Comparison of ENCODE assay signal across 22 cellular contexts in genomic region chr20:20831794-20832193, GRCh38.
A peak's percentile ranks its signal among the peaks of the same experiment; 100 is the strongest.
DNase-seq lines count a peak whose midpoint lies in the region; ATAC-seq, FAIRE-seq and TF ChIP-seq lines count a peak whose summit lies in the region.
"Had no signal": no experiment of that assay in that cellular context is flagged by ENCODE, and none has a peak within 500 bp of the region (broad histone marks: within the 10 kb centered on the region; RNA-seq: fewer than 3 reads in every experiment).

No MANE protein-coding gene starts in this region.

- CTCF ChIA-PET in A549 (lab: Yijun Ruan, JAX) (interaction anchor here (0.8 to 9.7 kb wide), 6 partner anchors 10 to 675 kb away, joined by 3 to 199 read pairs (median 3); no protein-coding TSS in a partner anchor), WTC11 (lab: Charles Lee) (interaction anchor here (1.5 to 1.6 kb wide), 2 partner anchors 12 to 673 kb away, joined by 5 to 7 read pairs; no protein-coding TSS in a partner anchor)

- no peak for TF ChIP-seq CTCF in A549 (IDR thresholded peaks at IDR 0.05)
- no peak for TF ChIP-seq CTCF in WTC11 (IDR thresholded peaks at IDR 0.05)
- no peak for TF ChIP-seq CTCF in coronary artery (IDR thresholded peaks at IDR 0.05)
- no peak for TF ChIP-seq CTCF in spleen (IDR thresholded peaks at IDR 0.05 in 8 of 11, conservative IDR thresholded peaks at IDR 0.05 in 3 of 11)

- H3K36me3 Mint-ChIP-seq in WTC11: peaks cover 32% of the 10 kb centered on the region
- H3K36me3 Mint-ChIP-seq: CD14-positive monocyte; CD4-positive, alpha-beta memory T cell; IgD-negative memory B cell had no signal

- no peak for ATAC-seq in A549
- no peak for ATAC-seq in WTC11
- ATAC-seq: HCT116, HepG2 had no signal

- peaks cover 0 to 49% (median 0%) of the 10 kb centered on the region in 7 donors for H3K27me3 ChIP-seq in spleen (replicated peaks in 1 of 7)
- H3K27me3 ChIP-seq: BLaER1 had no signal

- no peak for TF ChIP-seq RAD21 in A549 (conservative IDR thresholded peaks at IDR 0.05 in 1 of 2, IDR thresholded peaks at IDR 0.05 in 1 of 2)

- H3K27ac Mint-ChIP-seq in WTC11: no peak overlapping the region
- H3K27ac Mint-ChIP-seq: CD14-positive monocyte; CD4-positive, alpha-beta memory T cell; HFFc6; IgD-negative memory B cell had no signal

- TF ChIP-seq POLR2A in A549 (IDR thresholded peaks at IDR 0.05; ENCODE audit: low read length): no peak
- TF ChIP-seq POLR2A in spleen (IDR thresholded peaks at IDR 0.05): no peak

- H3K4me3 ChIP-seq in A549 (no peak overlapping the region), coronary artery (no peak overlapping the region), spleen (no peak overlapping the region)
- H3K4me3 ChIP-seq: BLaER1, GM23248 had no signal

- peak in 1 of 2 experiments; percentile 36 for DNase-seq in A549 (ENCODE audit: low read depth in 1 of 2, low spot score in 1 of 2)
- DNase-seq in HT1080 (ENCODE audit: low read depth): peak; percentile 26
- DNase-seq in WTC11 (ENCODE audit: low spot score): no peak
- DNase-seq in islet precursor cell: peak; percentile 59
- DNase-seq in coronary artery (ENCODE audit: low spot score): no peak
- DNase-seq in NCI-H2081 (lab: John Stamatoyannopoulos, UW): no peak
- DNase-seq in spleen: no peak
- DNase-seq: CD4-positive, alpha-beta memory T cell; DMS153; DND-41; GM23248; HFFc6; KG1 had no signal

- H3K36me3 ChIP-seq in spleen: no peaks in the 10 kb centered on the region
- H3K36me3 ChIP-seq: BLaER1 had no signal

- WGBS in A549 (ENCODE audit: missing lambda C conversion rate): 49% methylated on average over 6 of the region's 6 CpGs
- 79 to 89% (median 87%) methylated on average over 6 of the region's 6 CpGs for whole genome bisulfite sequencing in spleen, 5 donors

- POLR2A ChIA-PET in A549 (lab: Yijun Ruan, JAX) (no interaction called here), WTC11 (lab: Charles Lee) (no interaction called here)

- H3K4me2 ChIP-seq in A549: no peak overlapping the region
- H3K4me2 ChIP-seq: BLaER1 had no signal

- no peak overlapping the region for H3K4me3 Mint-ChIP-seq in WTC11
- H3K4me3 Mint-ChIP-seq: CD14-positive monocyte, HFFc6, IgD-negative memory B cell had no signal

- H3K4me1 Mint-ChIP-seq in WTC11: no peaks in the 10 kb centered on the region
- H3K4me1 Mint-ChIP-seq: CD14-positive monocyte; CD4-positive, alpha-beta memory T cell had no signal

- peaks cover 35% of the 10 kb centered on the region for H3K9me3 Mint-ChIP-seq in WTC11

- no peak for TF ChIP-seq EP300 in A549 (IDR thresholded peaks at IDR 0.05)

- H3K27me3 Mint-ChIP-seq in WTC11 (ENCODE audit: low read depth): peaks cover 18% of the 10 kb centered on the region

- FAIRE-seq in A549 (lab: Jason Lieb, UNC): no peak
- FAIRE-seq: G401.6, GM12891, GM19239, H54, HepG2 had no signal

- 0 out of 3 replicates have a peak, but pooled peaks cover 5% of the 10 kb centered on the region for H3K9me3 ChIP-seq in A549
- H3K9me3 ChIP-seq in spleen: peaks cover 0 to 9% (median 0%) of the 10 kb centered on the region in 8 donors

- H3K4me1 ChIP-seq in A549 (no peaks in the 10 kb centered on the region), spleen (no peaks in the 10 kb centered on the region)
- H3K4me1 ChIP-seq: BLaER1 had no signal

- intact Hi-C loops in spleen (cut with DNase I; ENCODE audit: low total_unique reads): loop anchor here (10.0 kb wide), 1 partner anchor 673 kb away; no protein-coding TSS in a partner anchor

- H3K27ac ChIP-seq in A549: no peak overlapping the region
- H3K27ac ChIP-seq in coronary artery: no peak overlapping the region
- no peak overlapping the region for H3K27ac ChIP-seq in spleen
- H3K27ac ChIP-seq: BLaER1, GM23248 had no signal

TF ChIP-seq in A549, 52 proteins besides CTCF, POLR2A, EP300 and RAD21:
- TF ChIP-seq BHLHE40 (IDR thresholded peaks at IDR 0.05; ENCODE audit: low read depth, low read length) (no peak), EHF (CRISPR knock-in tag; IDR thresholded peaks at IDR 0.05) (no peak), NPAS2 (CRISPR knock-in tag; IDR thresholded peaks at IDR 0.05; ENCODE audit: borderline replicate concordance) (no peak), HOXA7 (CRISPR knock-in tag; IDR thresholded peaks at IDR 0.05) (no peak), NFE2L2 (conservative IDR thresholded peaks at IDR 0.05; ENCODE audit: low read length) (0 out of 2 replicates have a peak, but pooled peaks have one; percentile 20), MAFK (IDR thresholded peaks at IDR 0.05; ENCODE audit: partially characterized antibody) (peak; percentile 61)
- TF ChIP-seq, protein P1, sequence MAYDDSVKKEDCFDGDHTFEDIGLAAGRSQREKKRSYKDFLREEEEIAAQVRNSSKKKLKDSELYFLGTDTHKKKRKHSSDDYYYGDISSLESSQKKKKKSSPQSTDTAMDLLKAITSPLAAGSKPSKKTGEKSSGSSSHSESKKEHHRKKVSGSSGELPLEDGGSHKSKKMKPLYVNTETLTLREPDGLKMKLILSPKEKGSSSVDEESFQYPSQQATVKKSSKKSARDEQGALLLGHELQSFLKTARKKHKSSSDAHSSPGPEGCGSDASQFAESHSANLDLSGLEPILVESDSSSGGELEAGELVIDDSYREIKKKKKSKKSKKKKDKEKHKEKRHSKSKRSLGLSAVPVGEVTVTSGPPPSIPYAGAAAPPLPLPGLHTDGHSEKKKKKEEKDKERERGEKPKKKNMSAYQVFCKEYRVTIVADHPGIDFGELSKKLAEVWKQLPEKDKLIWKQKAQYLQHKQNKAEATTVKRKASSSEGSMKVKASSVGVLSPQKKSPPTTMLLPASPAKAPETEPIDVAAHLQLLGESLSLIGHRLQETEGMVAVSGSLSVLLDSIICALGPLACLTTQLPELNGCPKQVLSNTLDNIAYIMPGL (CRISPR knock-in tag; IDR thresholded peaks at IDR 0.05; ENCODE audit: borderline replicate concordance): no peak
TF ChIP-seq in A549: peak in this region for 2.

TF ChIP-seq in WTC11, 78 proteins besides CTCF, POLR2A, EP300 and RAD21:
- no peak for TF ChIP-seq ZNF396 (CRISPR knock-in tag; IDR thresholded peaks at IDR 0.05; ENCODE audit: borderline replicate concordance)
- 0 out of 2 replicates have a peak, but pooled peaks have one; percentile 31 for TF ChIP-seq NFE2L1 (CRISPR knock-in tag; IDR thresholded peaks at IDR 0.05)
TF ChIP-seq in WTC11: peak in this region for 1.

Comparison
In these comparisons a context has a peak if more than half of its experiments do, and no peak if none do; other contexts are left out.
1. DNase-seq: peak in HT1080 (single experiment) and islet precursor cell (single experiment); none in WTC11 (single experiment), coronary artery (single experiment), NCI-H2081 (0 of 2) and spleen (single experiment).